In the genomic region with DNA sequence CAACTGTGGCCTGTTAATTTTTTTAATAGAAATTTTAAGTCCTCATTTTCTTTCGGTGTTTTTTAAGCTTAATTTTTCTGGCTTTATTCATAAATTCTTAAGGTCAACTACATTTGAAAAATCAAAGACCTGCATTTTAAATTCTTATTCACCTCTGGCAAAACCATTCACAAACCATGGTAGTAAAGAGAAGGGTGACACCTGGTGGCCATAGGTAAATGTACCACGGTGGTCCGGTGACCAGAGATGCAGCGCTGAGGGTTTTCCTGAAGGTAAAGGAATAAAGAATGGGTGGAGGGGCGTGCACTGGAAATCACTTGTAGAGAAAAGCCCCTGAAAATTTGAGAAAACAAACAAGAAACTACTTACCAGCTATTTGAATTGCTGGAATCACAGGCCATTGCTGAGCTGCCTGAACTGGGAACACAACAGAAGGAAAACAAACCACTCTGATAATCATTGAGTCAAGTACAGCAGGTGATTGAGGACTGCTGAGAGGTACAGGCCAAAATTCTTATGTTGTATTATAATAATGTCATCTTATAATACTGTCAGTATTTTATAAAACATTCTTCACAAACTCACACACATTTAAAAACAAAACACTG, we compare ENCODE assay signal across 8 cellular contexts. TPM values are rescaled to one million over a fixed set of nuclear protein-coding genes. Genes with fewer than 3 reads are reported as not detected.
DNase-seq lines count a peak whose midpoint lies in the region; ATAC-seq and TF ChIP-seq lines count a peak whose summit lies in the region.

No MANE protein-coding gene starts in this region.

- no peaks in the 10 kb centered on the region for H3K9me3 ChIP-seq in liver (ENCODE audit: control insufficient read depth in 4 of 4, low read length in 3 of 4)

- DNase-seq in AG10803 (ENCODE audit: low read depth) (peak; percentile 63), NCI-H226 (peak; percentile 38), chondrocyte (ENCODE audit: low spot score) (no peak)
- peak; percentile 47 for DNase-seq in activated CD4-positive, alpha-beta T cell treated with anti-CD3 and anti-CD28 coated beads for 1 hour
- DNase-seq in stimulated activated CD4-positive, alpha-beta T cell treated with anti-CD3 and anti-CD28 coated beads, TNF-alpha, amount 100 ng/mL, for 4 hours (ENCODE audit: low read depth in 3 of 3): peak in 2 of 3 experiments; percentile 28 to 56

- H3K27ac ChIP-seq in liver (ENCODE audit: low read depth in 1 of 2, low read length in 2 of 2): no peak overlapping the region

- H3K4me3 ChIP-seq in AG10803 (ENCODE audit: low read length): no peak overlapping the region
- no peak overlapping the region for H3K4me3 ChIP-seq in liver (ENCODE audit: low read depth in 1 of 3, low read length in 3 of 3)

- peak; percentile 65 for ATAC-seq in GM21447 (IDR thresholded peaks at IDR 0.05; ENCODE audit: unreplicated experiment)
- ATAC-seq in HG03097 (IDR thresholded peaks at IDR 0.05; ENCODE audit: low FRiP score, unreplicated experiment): no peak

- TF ChIP-seq CTCF in AG10803 (conservative IDR thresholded peaks at IDR 0.05; ENCODE audit: low read length) (peak; percentile 71), chondrocyte (IDR thresholded peaks at IDR 0.05) (peak; percentile 95), liver (IDR thresholded peaks at IDR 0.05; ENCODE audit: low read depth, low read length, missing input control) (peak; percentile 81)

- WGBS in liver: 2% methylated on average over 5 of the region's 5 CpGs

- H3K27me3 Mint-ChIP-seq in chondrocyte (ENCODE audit: low read depth): no peaks in the 10 kb centered on the region

- peak; percentile 91 to 93 for TF ChIP-seq RAD21 in liver (IDR thresholded peaks at IDR 0.05)

- no peak overlapping the region for H3K27ac Mint-ChIP-seq in chondrocyte (ENCODE audit: unreplicated experiment)

- H3K36me3 Mint-ChIP-seq in chondrocyte (ENCODE audit: low read depth): no peaks in the 10 kb centered on the region

- H3K4me1 Mint-ChIP-seq in chondrocyte (ENCODE audit: low read depth): peaks cover 4% of the 10 kb centered on the region

- H3K4me1 ChIP-seq in liver (ENCODE audit: control insufficient read depth in 4 of 4, insufficient read depth in 4 of 4, low read length in 3 of 4): peaks cover 0 to 4% (median 0%) of the 10 kb centered on the region in 4 donors

- H3K9ac ChIP-seq in liver (ENCODE audit: low read depth in 1 of 2, low read length in 2 of 2): no peak overlapping the region

- H3K27me3 ChIP-seq in liver (ENCODE audit: control insufficient read depth in 4 of 4, insufficient read depth in 4 of 4, low read length in 3 of 4): no peaks in the 10 kb centered on the region

- no peaks in the 10 kb centered on the region for H3K9me3 Mint-ChIP-seq in chondrocyte (ENCODE audit: low read depth)

- peaks cover 0 to 3% (median 0%) of the 10 kb centered on the region in 4 donors for H3K36me3 ChIP-seq in liver (ENCODE audit: control insufficient read depth in 4 of 4, insufficient read depth in 3 of 4, low read depth in 1 of 4, low read length in 3 of 4)

- H3K4me3 Mint-ChIP-seq in chondrocyte (ENCODE audit: unreplicated experiment): no peak overlapping the region

TF ChIP-seq in liver, 16 proteins besides CTCF, POLR2A, EP300 and RAD21:
- TF ChIP-seq EGR1 (IDR thresholded peaks at IDR 0.05; ENCODE audit: low read depth in 2 of 2): no peak
- no peak for TF ChIP-seq GABPA (IDR thresholded peaks at IDR 0.05 in 1 of 2, conservative IDR thresholded peaks at IDR 0.05 in 1 of 2)
- TF ChIP-seq, protein P1, sequence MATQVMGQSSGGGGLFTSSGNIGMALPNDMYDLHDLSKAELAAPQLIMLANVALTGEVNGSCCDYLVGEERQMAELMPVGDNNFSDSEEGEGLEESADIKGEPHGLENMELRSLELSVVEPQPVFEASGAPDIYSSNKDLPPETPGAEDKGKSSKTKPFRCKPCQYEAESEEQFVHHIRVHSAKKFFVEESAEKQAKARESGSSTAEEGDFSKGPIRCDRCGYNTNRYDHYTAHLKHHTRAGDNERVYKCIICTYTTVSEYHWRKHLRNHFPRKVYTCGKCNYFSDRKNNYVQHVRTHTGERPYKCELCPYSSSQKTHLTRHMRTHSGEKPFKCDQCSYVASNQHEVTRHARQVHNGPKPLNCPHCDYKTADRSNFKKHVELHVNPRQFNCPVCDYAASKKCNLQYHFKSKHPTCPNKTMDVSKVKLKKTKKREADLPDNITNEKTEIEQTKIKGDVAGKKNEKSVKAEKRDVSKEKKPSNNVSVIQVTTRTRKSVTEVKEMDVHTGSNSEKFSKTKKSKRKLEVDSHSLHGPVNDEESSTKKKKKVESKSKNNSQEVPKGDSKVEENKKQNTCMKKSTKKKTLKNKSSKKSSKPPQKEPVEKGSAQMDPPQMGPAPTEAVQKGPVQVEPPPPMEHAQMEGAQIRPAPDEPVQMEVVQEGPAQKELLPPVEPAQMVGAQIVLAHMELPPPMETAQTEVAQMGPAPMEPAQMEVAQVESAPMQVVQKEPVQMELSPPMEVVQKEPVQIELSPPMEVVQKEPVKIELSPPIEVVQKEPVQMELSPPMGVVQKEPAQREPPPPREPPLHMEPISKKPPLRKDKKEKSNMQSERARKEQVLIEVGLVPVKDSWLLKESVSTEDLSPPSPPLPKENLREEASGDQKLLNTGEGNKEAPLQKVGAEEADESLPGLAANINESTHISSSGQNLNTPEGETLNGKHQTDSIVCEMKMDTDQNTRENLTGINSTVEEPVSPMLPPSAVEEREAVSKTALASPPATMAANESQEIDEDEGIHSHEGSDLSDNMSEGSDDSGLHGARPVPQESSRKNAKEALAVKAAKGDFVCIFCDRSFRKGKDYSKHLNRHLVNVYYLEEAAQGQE (IDR thresholded peaks at IDR 0.05): no peak

RNA-seq across cellular contexts. Expression of gene HFE, which starts 10.1 kb away (rescaled TPM):
- total RNA-seq in chondrocyte (6.1 to 7.5 TPM (median 6.4 TPM) in 3 replicates), liver (10 to 100 TPM in 1 of 2 donors, 1 to 10 TPM in 1; 6.7 to 12.7 TPM)
- 1 to 10 TPM; 6.3 to 9.6 TPM for polyA plus RNA-seq in liver
